In genomic region chr9:120310035-120310434, GRCh38 we compare ENCODE assay signal across 14 cellular contexts.
"Had no signal": no experiment of that assay in that cellular context is flagged by ENCODE, and none has a peak within 500 bp of the region (broad histone marks: within the 10 kb centered on the region; RNA-seq: fewer than 3 reads in every experiment).

No MANE protein-coding gene starts in this region.

- H3K27me3 ChIP-seq: ovary, stomach, testis, upper lobe of left lung had no signal

- DNase-seq: activated CD4-positive, alpha-beta memory T cell treated with anti-CD3 and anti-CD28 coated beads, Interleukin-2, amount 10 ng/mL, durations not matched to agents 7 days and 5 days; activated CD4-positive, alpha-beta T cell treated with anti-CD3 and anti-CD28 coated beads for 36 hours; activated T-cell treated with anti-CD3 and anti-CD28 coated beads, Interleukin-2, amount 50 U/mL, for 24 hours; midbrain; ovary; stimulated activated CD4-positive, alpha-beta T cell treated with anti-CD3 and anti-CD28 coated beads, Interleukin-12 subunit alpha, Interleukin-12 subunit beta, amount 100 ng/mL, for 4 hours; stimulated activated CD4-positive, alpha-beta T cell treated with anti-CD3 and anti-CD28 coated beads, Interleukin-2, amount 100 ng/mL, for 24 hours; stomach; T-helper 9 cell; testis; upper lobe of left lung had no signal

- H3K27ac Mint-ChIP-seq: activated CD4-positive, alpha-beta memory T cell treated with anti-CD3 and anti-CD28 coated beads, Interleukin-2, amount 10 ng/mL, durations not matched to agents 7 days and 5 days; activated CD4-positive, alpha-beta T cell treated with anti-CD3 and anti-CD28 coated beads for 36 hours; activated naive CD4-positive, alpha-beta T cell treated with anti-CD3 and anti-CD28 coated beads, Interleukin-2, amount 50 U/mL, for 24 hours; activated T-cell treated with anti-CD3 and anti-CD28 coated beads, Interleukin-2, amount 50 U/mL, for 24 hours had no signal

- H3K4me3 ChIP-seq: ovary, stomach, testis, upper lobe of left lung had no signal

- H3K4me1 ChIP-seq: stomach, testis, upper lobe of left lung had no signal

- H3K4me3 Mint-ChIP-seq: activated CD4-positive, alpha-beta memory T cell treated with anti-CD3 and anti-CD28 coated beads, Interleukin-2, amount 10 ng/mL, durations not matched to agents 7 days and 5 days; activated CD4-positive, alpha-beta T cell treated with anti-CD3 and anti-CD28 coated beads for 36 hours; activated naive CD4-positive, alpha-beta T cell treated with anti-CD3 and anti-CD28 coated beads, Interleukin-2, amount 50 U/mL, for 24 hours; activated T-cell treated with anti-CD3 and anti-CD28 coated beads, Interleukin-2, amount 50 U/mL, for 24 hours; neural crest cell had no signal

- H3K36me3 Mint-ChIP-seq: activated naive CD4-positive, alpha-beta T cell treated with anti-CD3 and anti-CD28 coated beads, Interleukin-2, amount 50 U/mL, for 24 hours had no signal

- H3K36me3 ChIP-seq: ovary, stomach, upper lobe of left lung had no signal

- H3K4me1 Mint-ChIP-seq: activated CD4-positive, alpha-beta memory T cell treated with anti-CD3 and anti-CD28 coated beads, Interleukin-2, amount 10 ng/mL, durations not matched to agents 7 days and 5 days; activated CD4-positive, alpha-beta T cell treated with anti-CD3 and anti-CD28 coated beads for 36 hours; activated naive CD4-positive, alpha-beta T cell treated with anti-CD3 and anti-CD28 coated beads, Interleukin-2, amount 50 U/mL, for 24 hours; neural crest cell had no signal

- H3K9me3 Mint-ChIP-seq: activated naive CD4-positive, alpha-beta T cell treated with anti-CD3 and anti-CD28 coated beads, Interleukin-2, amount 50 U/mL, for 24 hours had no signal

- H3K9me3 ChIP-seq: ovary, testis had no signal

- ATAC-seq: activated CD4-positive, alpha-beta T cell treated with anti-CD3 and anti-CD28 coated beads for 36 hours had no signal

- H3K27ac ChIP-seq: ovary, stomach, testis, upper lobe of left lung, VCaP had no signal
